20 cellular contexts compared by ENCODE assay signal in the genomic region with DNA sequence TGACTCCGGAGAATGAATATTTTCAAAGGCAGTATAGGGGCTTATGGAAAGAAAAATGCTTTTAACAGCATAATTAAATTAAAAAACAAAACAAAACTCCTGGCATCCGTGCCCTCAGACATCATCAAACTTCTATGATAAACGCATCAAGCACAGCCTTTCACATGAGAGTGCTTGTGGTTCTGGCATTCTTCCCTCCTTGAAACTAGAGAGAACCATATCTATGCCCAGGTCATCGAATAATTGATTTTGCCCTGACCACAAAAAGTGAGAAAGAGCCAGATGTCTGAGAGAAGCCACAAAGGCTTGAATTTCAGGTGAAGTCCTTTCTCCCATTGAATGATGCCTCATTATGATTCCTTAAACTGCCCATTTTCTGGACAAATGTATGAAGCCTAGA.
DNase-seq lines count a peak whose midpoint lies in the region; ATAC-seq, FAIRE-seq and TF ChIP-seq lines count a peak whose summit lies in the region.
"Had no signal": no experiment of that assay in that cellular context is flagged by ENCODE, and none has a peak within 500 bp of the region (broad histone marks: within the 10 kb centered on the region; RNA-seq: fewer than 3 reads in every experiment).

No MANE protein-coding gene starts in this region.

- TF ChIP-seq RAD21 in A549 (conservative IDR thresholded peaks at IDR 0.05 in 1 of 2, IDR thresholded peaks at IDR 0.05 in 1 of 2), result no peak

- TF ChIP-seq CTCF in A549 (IDR thresholded peaks at IDR 0.05) (no peak), fibroblast of mammary gland (conservative IDR thresholded peaks at IDR 0.05; ENCODE audit: control insufficient read depth, insufficient read depth, low read depth, low read length) (no peak), neural progenitor cell (IDR thresholded peaks at IDR 0.05) (no peak)

- H3K36me3 Mint-ChIP-seq in neural progenitor cell, result no peaks in the 10 kb centered on the region
- no peaks in the 10 kb centered on the region for H3K36me3 Mint-ChIP-seq in activated T-helper 1 cell treated with anti-CD3 and anti-CD28 coated beads, Interleukin-12 subunit alpha, Interleukin-12 subunit beta, Interleukin-2, Interleukin-4 antibody, amounts not matched to agents 30 ng/mL and 10 ng/mL and 1 ng/mL, durations not matched to agents 14 hours and 24 hours and 36 hours (ENCODE audit: low read depth)

- DNase-seq in A549 (ENCODE audit: low read depth in 1 of 2, low spot score in 1 of 2), result no peak
- peak; percentile 15 for DNase-seq in HT1080 (ENCODE audit: low read depth)
- DNase-seq in NCI-H2196 treated with DMSO at 0.1 percent for 48 hours (lab: John Stamatoyannopoulos, UW; ENCODE audit: unreplicated experiment), result peak; percentile 8
- peak; percentile 5 for DNase-seq in fibroblast of mammary gland (ENCODE audit: low read depth)
- DNase-seq in neural progenitor cell (ENCODE audit: low spot score), result no peak
- DNase-seq in cerebellar nuclear complex (lab: John Stamatoyannopoulos, UW), result no peak
- DNase-seq in activated T-helper 1 cell treated with anti-CD3 and anti-CD28 coated beads, Interleukin-12 subunit alpha, Interleukin-12 subunit beta, Interleukin-2, Interleukin-4 antibody, amounts not matched to agents 30 ng/mL and 10 ng/mL and 1 ng/mL, durations not matched to agents 14 hours and 24 hours and 36 hours (ENCODE audit: low spot score), result no peak
- no peak for DNase-seq in AG08395 (ENCODE audit: low spot score)
- DNase-seq: ACHN, COR-L47, EL, H9, MV-4-11, NCI-H1436, NCI-H2081 treated with DMSO at 0.1 percent for 48 hours, NCI-H446 treated with DMSO at 0.1 percent for 48 hours, PC-9 had no signal

- 16% methylated on average over 4 of the region's 4 CpGs for WGBS in A549 (ENCODE audit: missing lambda C conversion rate)

- POLR2A ChIA-PET in A549 (lab: Yijun Ruan, JAX), result no interaction called here

- H3F3A ChIP-seq in neural progenitor cell (ENCODE audit: low read depth), result no peaks in the 10 kb centered on the region

- H3K27me3 Mint-ChIP-seq in neural progenitor cell (ENCODE audit: insufficient read depth, low read depth), result no peaks in the 10 kb centered on the region
- no peaks in the 10 kb centered on the region for H3K27me3 Mint-ChIP-seq in activated T-helper 1 cell treated with anti-CD3 and anti-CD28 coated beads, Interleukin-12 subunit alpha, Interleukin-12 subunit beta, Interleukin-2, Interleukin-4 antibody, amounts not matched to agents 30 ng/mL and 10 ng/mL and 1 ng/mL, durations not matched to agents 14 hours and 24 hours and 36 hours (ENCODE audit: insufficient read depth)

- CTCF ChIA-PET in A549 (lab: Yijun Ruan, JAX), result no interaction called here

- ATAC-seq in A549, result no peak

- H3K9me3 Mint-ChIP-seq in neural progenitor cell, result no peaks in the 10 kb centered on the region
- H3K9me3 Mint-ChIP-seq in activated T-helper 1 cell treated with anti-CD3 and anti-CD28 coated beads, Interleukin-12 subunit alpha, Interleukin-12 subunit beta, Interleukin-2, Interleukin-4 antibody, amounts not matched to agents 30 ng/mL and 10 ng/mL and 1 ng/mL, durations not matched to agents 14 hours and 24 hours and 36 hours, result no peaks in the 10 kb centered on the region

- H3K36me3 ChIP-seq in neural progenitor cell, result no peaks in the 10 kb centered on the region
- H3K36me3 ChIP-seq: SJSA1 had no signal

- H3K9ac ChIP-seq in neural progenitor cell, result no peak overlapping the region

- H3K27ac Mint-ChIP-seq in neural progenitor cell, result no peak overlapping the region
- H3K27ac Mint-ChIP-seq in activated T-helper 1 cell treated with anti-CD3 and anti-CD28 coated beads, Interleukin-12 subunit alpha, Interleukin-12 subunit beta, Interleukin-2, Interleukin-4 antibody, amounts not matched to agents 30 ng/mL and 10 ng/mL and 1 ng/mL, durations not matched to agents 14 hours and 24 hours and 36 hours, result no peak overlapping the region
- H3K27ac Mint-ChIP-seq: H9, IgD-negative memory B cell had no signal

- peak; percentile 93 for FAIRE-seq in A549 (lab: Jason Lieb, UNC)
- FAIRE-seq: GM19239 had no signal

- H3K4me2 ChIP-seq in A549, result no peak overlapping the region
- no peak overlapping the region for H3K4me2 ChIP-seq in neural progenitor cell
- H3K4me2 ChIP-seq: PC-9 had no signal

- no peak overlapping the region for H2AFZ ChIP-seq in neural progenitor cell (replicated peaks)
- H2AFZ ChIP-seq: PC-9 had no signal

- no peak for TF ChIP-seq EP300 in A549 (IDR thresholded peaks at IDR 0.05)

- no peaks in the 10 kb centered on the region for H4K20me1 ChIP-seq in neural progenitor cell (ENCODE audit: low read depth)

- no peaks in the 10 kb centered on the region for H3K4me1 ChIP-seq in A549
- no peaks in the 10 kb centered on the region for H3K4me1 ChIP-seq in neural progenitor cell
- H3K4me1 ChIP-seq: SJSA1 had no signal

- no peak overlapping the region for H3K4me3 ChIP-seq in A549
- H3K4me3 ChIP-seq in fibroblast of mammary gland (ENCODE audit: control insufficient read depth, low read depth, low read length), result no peak overlapping the region
- H3K4me3 ChIP-seq in neural progenitor cell, result no peak overlapping the region
- H3K4me3 ChIP-seq: PC-9, SJSA1 had no signal

- H3K27me3 ChIP-seq in neural progenitor cell, result no peaks in the 10 kb centered on the region
- H3K27me3 ChIP-seq: SJSA1 had no signal

- TF ChIP-seq POLR2A in A549 (IDR thresholded peaks at IDR 0.05; ENCODE audit: low read length), result no peak

- H3K27ac ChIP-seq in A549 (no peak overlapping the region), neural progenitor cell (no peak overlapping the region)
- H3K27ac ChIP-seq: PC-9, SJSA1 had no signal

- intact Hi-C loops in activated T-helper 1 cell treated with anti-CD3 and anti-CD28 coated beads, Interleukin-12 subunit alpha, Interleukin-12 subunit beta, Interleukin-2, Interleukin-4 antibody, amounts not matched to agents 30 ng/mL and 10 ng/mL and 1 ng/mL, durations not matched to agents 14 hours and 24 hours and 36 hours (cut with micrococcal nuclease), result no loop called here

- no peak overlapping the region for H3K4me3 Mint-ChIP-seq in neural progenitor cell
- H3K4me3 Mint-ChIP-seq in activated T-helper 1 cell treated with anti-CD3 and anti-CD28 coated beads, Interleukin-12 subunit alpha, Interleukin-12 subunit beta, Interleukin-2, Interleukin-4 antibody, amounts not matched to agents 30 ng/mL and 10 ng/mL and 1 ng/mL, durations not matched to agents 14 hours and 24 hours and 36 hours, result no peak overlapping the region
- H3K4me3 Mint-ChIP-seq: H9, IgD-negative memory B cell had no signal

- H3K79me2 ChIP-seq in neural progenitor cell (ENCODE audit: low read depth), result no peaks in the 10 kb centered on the region

- H3K4me1 Mint-ChIP-seq in neural progenitor cell, result no peaks in the 10 kb centered on the region
- H3K4me1 Mint-ChIP-seq in activated T-helper 1 cell treated with anti-CD3 and anti-CD28 coated beads, Interleukin-12 subunit alpha, Interleukin-12 subunit beta, Interleukin-2, Interleukin-4 antibody, amounts not matched to agents 30 ng/mL and 10 ng/mL and 1 ng/mL, durations not matched to agents 14 hours and 24 hours and 36 hours (ENCODE audit: low read depth), result no peaks in the 10 kb centered on the region
- H3K4me1 Mint-ChIP-seq: H9, IgD-negative memory B cell had no signal

- H3K9me3 ChIP-seq in A549 (no peaks in the 10 kb centered on the region), neural progenitor cell (ENCODE audit: low read depth) (no peaks in the 10 kb centered on the region)
- H3K9me3 ChIP-seq: SJSA1 had no signal

TF ChIP-seq in A549, 52 proteins besides CTCF, POLR2A, EP300 and RAD21:
- no peak for TF ChIP-seq MAFK (IDR thresholded peaks at IDR 0.05; ENCODE audit: partially characterized antibody)
- no peak for TF ChIP-seq JUN (IDR thresholded peaks at IDR 0.05)
- TF ChIP-seq HEYL (CRISPR knock-in tag; IDR thresholded peaks at IDR 0.05), result no peak
- no peak for TF ChIP-seq KDM5A (IDR thresholded peaks at IDR 0.05)
- no peak for TF ChIP-seq CHD4 (IDR thresholded peaks at IDR 0.05; ENCODE audit: borderline replicate concordance)
- no peak for TF ChIP-seq KDM1A (IDR thresholded peaks at IDR 0.05; ENCODE audit: low read depth)
- no peak for TF ChIP-seq ZSCAN20 (CRISPR knock-in tag; IDR thresholded peaks at IDR 0.05)
- TF ChIP-seq RCOR1 (IDR thresholded peaks at IDR 0.05; ENCODE audit: low read depth, low read length), result no peak
- no peak for TF ChIP-seq SREBF2 (IDR thresholded peaks at IDR 0.05)
- TF ChIP-seq HOXB13 (CRISPR knock-in tag; IDR thresholded peaks at IDR 0.05; ENCODE audit: low read depth), result no peak
- TF ChIP-seq CHD2 (IDR thresholded peaks at IDR 0.05; ENCODE audit: low read length, partially characterized antibody), result no peak
- TF ChIP-seq MAZ (IDR thresholded peaks at IDR 0.05; ENCODE audit: borderline replicate concordance, low read depth, low read length), result no peak
- TF ChIP-seq, protein P1, sequence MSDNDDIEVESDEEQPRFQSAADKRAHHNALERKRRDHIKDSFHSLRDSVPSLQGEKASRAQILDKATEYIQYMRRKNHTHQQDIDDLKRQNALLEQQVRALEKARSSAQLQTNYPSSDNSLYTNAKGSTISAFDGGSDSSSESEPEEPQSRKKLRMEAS (IDR thresholded peaks at IDR 0.05), result no peak
- no peak for TF ChIP-seq HES2 (IDR thresholded peaks at IDR 0.05)
- no peak for TF ChIP-seq PHF8 (IDR thresholded peaks at IDR 0.05; ENCODE audit: borderline replicate concordance, low read depth)
- no peak for TF ChIP-seq ELK1 (IDR thresholded peaks at IDR 0.05; ENCODE audit: low read depth, low read length)
- TF ChIP-seq NR3C1 (IDR thresholded peaks at IDR 0.05), result no peak
- no peak for TF ChIP-seq HDAC2 (IDR thresholded peaks at IDR 0.05)
- no peak for TF ChIP-seq GATA3 (IDR thresholded peaks at IDR 0.05; ENCODE audit: borderline replicate concordance)

Comparison
In these comparisons a context has a peak if more than half of its experiments do, and no peak if none do; other contexts are left out.
1. DNase-seq: peak in HT1080 (single experiment), NCI-H2196 treated with DMSO at 0.1 percent for 48 hours (single experiment) and fibroblast of mammary gland (single experiment); none in A549 (0 of 2), neural progenitor cell (single experiment), cerebellar nuclear complex (0 of 2), activated T-helper 1 cell treated with anti-CD3 and anti-CD28 coated beads, Interleukin-12 subunit alpha, Interleukin-12 subunit beta, Interleukin-2, Interleukin-4 antibody, amounts not matched to agents 30 ng/mL and 10 ng/mL and 1 ng/mL, durations not matched to agents 14 hours and 24 hours and 36 hours (single experiment) and AG08395 (single experiment).